ENCODE assay signal across 15 cellular contexts in genomic region chr10:79024716-79025112, GRCh38. TPM values are rescaled to one million over a fixed set of nuclear protein-coding genes. Genes with fewer than 3 reads are reported as not detected.
DNase-seq lines count a peak whose midpoint lies in the region; ATAC-seq and TF ChIP-seq lines count a peak whose summit lies in the region.
"Had no signal": no experiment of that assay in that cellular context is flagged by ENCODE, and none has a peak within 500 bp of the region (broad histone marks: within the 10 kb centered on the region; RNA-seq: fewer than 3 reads in every experiment).

No MANE protein-coding gene starts in this region.

- peaks cover 39 to 44% of the 10 kb centered on the region in 2 donors for H3K4me1 Mint-ChIP-seq in effector memory CD8-positive, alpha-beta T cell (ENCODE audit: low read depth in 2 of 2)
- peaks cover 45% of the 10 kb centered on the region for H3K4me1 Mint-ChIP-seq in neural progenitor cell

- peaks cover 10% of the 10 kb centered on the region for H3K4me1 ChIP-seq in neural progenitor cell
- H3K4me1 ChIP-seq in aorta (ENCODE audit: control insufficient read depth in 1 of 2, insufficient read depth in 2 of 2, low read length in 2 of 2), result no peaks in the 10 kb centered on the region

- H3K27ac Mint-ChIP-seq in effector memory CD8-positive, alpha-beta T cell, result peak overlapping the region in 1 of 2 donors; percentile 84
- H3K27ac Mint-ChIP-seq in neural progenitor cell, result peak overlapping the region; percentile 57

- intact Hi-C loops in left cardiac atrium (cut with DNase I), result loop anchor here in 1 of 2 donors (5.0 kb wide), 1 partner anchor 43 kb away; the partner anchor contains the start of gene ZMIZ1
- intact Hi-C loops in left ventricle myocardium superior (cut with micrococcal nuclease), result no loop called here
- intact Hi-C loops in aorta (cut with DNase I), result no loop called here

- no peak overlapping the region for H3K4me3 ChIP-seq in neural progenitor cell
- H3K4me3 ChIP-seq in aorta (ENCODE audit: low read length in 2 of 2), result no peak overlapping the region
- H3K4me3 ChIP-seq in MG63, result no peak overlapping the region
- H3K4me3 ChIP-seq: mucosa of descending colon, ovary, PC-9, skin epidermis, tibial nerve had no signal

- no peaks in the 10 kb centered on the region for H3K79me2 ChIP-seq in neural progenitor cell (ENCODE audit: low read depth)

- no peak overlapping the region for H3K9ac ChIP-seq in neural progenitor cell

- no peak for ATAC-seq in left cardiac atrium
- no peak for ATAC-seq in left ventricle myocardium superior
- ATAC-seq in effector memory CD8-positive, alpha-beta T cell (replicated peaks), result no peak
- ATAC-seq in aorta (ENCODE audit: low FRiP score), result no peak

- H3K27ac ChIP-seq in neural progenitor cell, result no peak overlapping the region
- no peak overlapping the region for H3K27ac ChIP-seq in aorta (ENCODE audit: low read depth in 1 of 2, low read length in 2 of 2)
- H3K27ac ChIP-seq: ovary, PC-9, skin epidermis had no signal

- peak overlapping the region; percentile 22 to 63 for H3K4me3 Mint-ChIP-seq in effector memory CD8-positive, alpha-beta T cell
- H3K4me3 Mint-ChIP-seq in neural progenitor cell, result no peak overlapping the region

- no peak overlapping the region for H3K4me2 ChIP-seq in neural progenitor cell
- H3K4me2 ChIP-seq: PC-9 had no signal

- H2AFZ ChIP-seq in neural progenitor cell (replicated peaks), result no peak overlapping the region
- H2AFZ ChIP-seq: PC-9 had no signal

- H3K9me3 ChIP-seq in neural progenitor cell (ENCODE audit: low read depth) (no peaks in the 10 kb centered on the region), aorta (ENCODE audit: control insufficient read depth, low read length) (no peaks in the 10 kb centered on the region), MG63 (no peaks in the 10 kb centered on the region)
- H3K9me3 ChIP-seq: mucosa of descending colon, ovary, tibial nerve had no signal

- no peaks in the 10 kb centered on the region for H3K36me3 ChIP-seq in neural progenitor cell
- H3K36me3 ChIP-seq in aorta (ENCODE audit: control insufficient read depth in 1 of 2, insufficient read depth in 2 of 2, low read length in 1 of 2), result no peaks in the 10 kb centered on the region
- H3K36me3 ChIP-seq in MG63, result no peaks in the 10 kb centered on the region
- H3K36me3 ChIP-seq: ovary, tibial nerve had no signal

- TF ChIP-seq CTCF in neural progenitor cell (IDR thresholded peaks at IDR 0.05), result no peak

- peaks cover 13% of the 10 kb centered on the region for H3K36me3 Mint-ChIP-seq in effector memory CD8-positive, alpha-beta T cell (ENCODE audit: insufficient read depth)
- no peaks in the 10 kb centered on the region for H3K36me3 Mint-ChIP-seq in neural progenitor cell

- DNase-seq in left cardiac atrium (peak; percentile 19), left ventricle myocardium superior (no peak), neural progenitor cell (ENCODE audit: low spot score) (no peak), aorta (peak; percentile 27 to 39), MG63 (no peak), iPS-NIHi7 (ENCODE audit: extremely low spot score) (no peak)
- no peak for DNase-seq in effector memory CD8-positive, alpha-beta T cell
- DNase-seq in stimulated activated naive CD4-positive, alpha-beta T cell treated with Interleukin-2 at 50 U/mL for 16 hours (lab: John Stamatoyannopoulos, UW), result no peak
- DNase-seq: Kasumi-1, NCI-H748 treated with DMSO at 0.1 percent for 48 hours, PC-9 had no signal

- no peaks in the 10 kb centered on the region for H3K27me3 ChIP-seq in neural progenitor cell
- H3K27me3 ChIP-seq in aorta (ENCODE audit: control insufficient read depth in 1 of 2, insufficient read depth in 2 of 2, low read length in 1 of 2), result no peaks in the 10 kb centered on the region
- H3K27me3 ChIP-seq in MG63, result no peaks in the 10 kb centered on the region
- H3K27me3 ChIP-seq: ovary, tibial nerve had no signal

- 92 to 95% methylated on average over 4 of the region's 4 CpGs for WGBS in aorta, 2 donors

- H3K27me3 Mint-ChIP-seq in effector memory CD8-positive, alpha-beta T cell, result no peaks in the 10 kb centered on the region
- peaks cover 9% of the 10 kb centered on the region for H3K27me3 Mint-ChIP-seq in neural progenitor cell (ENCODE audit: insufficient read depth, low read depth)

- no peaks in the 10 kb centered on the region for H3F3A ChIP-seq in neural progenitor cell (ENCODE audit: low read depth)

- no peaks in the 10 kb centered on the region for H4K20me1 ChIP-seq in neural progenitor cell (ENCODE audit: low read depth)

- no peaks in the 10 kb centered on the region for H3K9me3 Mint-ChIP-seq in effector memory CD8-positive, alpha-beta T cell
- H3K9me3 Mint-ChIP-seq in neural progenitor cell, result no peaks in the 10 kb centered on the region

RNA-seq across cellular contexts. Expression of gene ZMIZ1, which starts 44.1 kb away (rescaled TPM):
- 10 to 100 TPM; 51.4 to 58.0 TPM for total RNA-seq in left cardiac atrium
- 49.5 TPM for total RNA-seq in left ventricle myocardium superior
- 5.8 and 12.3 TPM in 2 replicates for total RNA-seq in neural progenitor cell (ENCODE audit: low replicate concordance)
- total RNA-seq in aorta, result 10 to 100 TPM; 48.5 to 84.1 TPM
- polyA plus RNA-seq in aorta, result 1 to 10 TPM; 7.8 to 8.0 TPM
- 9.5 and 22.4 TPM in 2 replicates for total RNA-seq in MG63 (2014; rRNA removed; shearing (Covaris generic); ENCODE audit: low replicate concordance)

Comparison
In these comparisons a context has a peak if more than half of its experiments do, and no peak if none do; other contexts are left out.
1. DNase-seq: peak in left cardiac atrium (single experiment) and aorta (2 of 2); none in left ventricle myocardium superior (single experiment), effector memory CD8-positive, alpha-beta T cell (0 of 3), neural progenitor cell (single experiment), MG63 (single experiment), iPS-NIHi7 (single experiment) and stimulated activated naive CD4-positive, alpha-beta T cell treated with Interleukin-2 at 50 U/mL for 16 hours (single experiment).